In genomic region chr2:228103379-228103778, GRCh38 we compare ENCODE assay signal across 25 cellular contexts.
"Had no signal": no experiment of that assay in that cellular context is flagged by ENCODE, and none has a peak within 500 bp of the region (broad histone marks: within the 10 kb centered on the region; RNA-seq: fewer than 3 reads in every experiment).

No MANE protein-coding gene starts in this region.

- H3K4me3 Mint-ChIP-seq: activated CD4-positive, alpha-beta memory T cell treated with anti-CD3 and anti-CD28 coated beads for 36 hours; activated T-cell treated with anti-CD3 and anti-CD28 coated beads, Interleukin-2, amount 50 U/mL, for 24 hours; nephron had no signal

- H3K27ac ChIP-seq: brain microvascular endothelial cell, coronary artery, dorsolateral prefrontal cortex, neutrophil, ovary, skin epidermis, thoracic aorta, uterus had no signal

- H3K9me3 ChIP-seq: neutrophil, ovary, thoracic aorta, uterus had no signal

- H3K36me3 ChIP-seq: brain microvascular endothelial cell, neutrophil, ovary, thoracic aorta, uterus had no signal

- ATAC-seq: sciatic nerve; stimulated activated naive CD8-positive, alpha-beta T cell treated with anti-CD3 and anti-CD28 coated beads, Interleukin-15, Interleukin-2, amounts not matched to agents 100 U/mL and 50 U/mL, for 24 hours had no signal

- DNase-seq: activated CD8-positive, alpha-beta memory T cell treated with anti-CD3 and anti-CD28 coated beads, Interleukin-2, amount 50 U/mL, for 48 hours; activated gamma-delta T cell; activated naive CD4-positive, alpha-beta T cell treated with anti-CD3 and anti-CD28 coated beads, Interleukin-2, amount 50 U/mL, for 16 hours; activated T-cell treated with anti-CD3 and anti-CD28 coated beads, Interleukin-2, amount 50 U/mL, for 24 hours; amniotic stem cell; brain microvascular endothelial cell; dorsolateral prefrontal cortex; effector memory CD4-positive, alpha-beta T cell; glutamatergic neuron; islet precursor cell; ovary; stimulated activated CD4-positive, alpha-beta T cell treated with anti-CD3 and anti-CD28 coated beads, Interleukin-12 subunit alpha, Interleukin-12 subunit beta, amount 100 ng/mL, for 4 hours; stimulated activated CD4-positive, alpha-beta T cell treated with anti-CD3 and anti-CD28 coated beads, Interleukin-4, amount 100 ng/mL, for 1 hour; stimulated activated naive CD8-positive, alpha-beta T cell treated with anti-CD3 and anti-CD28 coated beads, Interleukin-15, Interleukin-2, amounts not matched to agents 100 U/mL and 50 U/mL, for 24 hours; trophoblast cell; uterus had no signal

- FAIRE-seq: astrocyte had no signal

- H3K4me1 ChIP-seq: uterus had no signal

- H3K36me3 Mint-ChIP-seq: activated CD4-positive, alpha-beta memory T cell treated with anti-CD3 and anti-CD28 coated beads for 36 hours had no signal

- H3K27me3 ChIP-seq: brain microvascular endothelial cell, neutrophil, ovary, uterus had no signal

- H3K4me3 ChIP-seq: coronary artery, dorsolateral prefrontal cortex, ovary, skin epidermis, thoracic aorta, uterus had no signal

- H3K27ac Mint-ChIP-seq: activated CD4-positive, alpha-beta memory T cell treated with anti-CD3 and anti-CD28 coated beads for 36 hours; activated T-cell treated with anti-CD3 and anti-CD28 coated beads, Interleukin-2, amount 50 U/mL, for 24 hours; nephron; progenitor cell of endocrine pancreas had no signal

- H3K27me3 Mint-ChIP-seq: activated CD4-positive, alpha-beta memory T cell treated with anti-CD3 and anti-CD28 coated beads for 36 hours; activated T-cell treated with anti-CD3 and anti-CD28 coated beads, Interleukin-2, amount 50 U/mL, for 24 hours; progenitor cell of endocrine pancreas had no signal
